22 cellular contexts compared by ENCODE assay signal in genomic region chr2:62151306-62151638, GRCh38. TPM values are rescaled to one million over a fixed set of nuclear protein-coding genes. Genes with fewer than 3 reads are reported as not detected.
DNase-seq lines count a peak whose midpoint lies in the region; ATAC-seq and TF ChIP-seq lines count a peak whose summit lies in the region.
"Had no signal": no experiment of that assay in that cellular context is flagged by ENCODE, and none has a peak within 500 bp of the region (broad histone marks: within the 10 kb centered on the region; RNA-seq: fewer than 3 reads in every experiment).

No MANE protein-coding gene starts in this region.

- peak overlapping the region; percentile 2 to 18 (median 11) for H3K27ac ChIP-seq in thyroid gland
- H3K27ac ChIP-seq: transverse colon had no signal

- no peaks in the 10 kb centered on the region for H3K36me3 ChIP-seq in thyroid gland
- H3K36me3 ChIP-seq: HAP-1, transverse colon had no signal

- 46 to 55% methylated on average over 4 of the region's 4 CpGs for WGBS in thyroid gland, 2 donors

- H3K27me3 ChIP-seq in thyroid gland, result no peaks in the 10 kb centered on the region
- H3K27me3 ChIP-seq: transverse colon had no signal

- DNase-seq in Right ventricle myocardium inferior (ENCODE audit: missing footprints), result no peak
- no peak for DNase-seq in cardiac septum (ENCODE audit: low spot score)
- DNase-seq in Right ventricle myocardium superior, result peak; percentile 55
- DNase-seq in midbrain (lab: John Stamatoyannopoulos, UW), result peak; percentile 3
- peak; percentile 23 to 28 for DNase-seq in thyroid gland
- no peak for DNase-seq in NCI-H146 treated with DMSO at 0.1 percent for 48 hours (lab: John Stamatoyannopoulos, UW; ENCODE audit: unreplicated experiment)
- DNase-seq in activated T-cell treated with anti-CD3 and anti-CD28 coated beads, Interleukin-2, amount 50 U/mL, for 1 hour, result no peak
- DNase-seq in NCI-H345 (lab: John Stamatoyannopoulos, UW), result no peak
- DNase-seq: activated B cell treated with CpG ODN at 0.5 μM for 24 hours; activated CD8-positive, alpha-beta memory T cell treated with anti-CD3 and anti-CD28 coated beads, Interleukin-2, amount 50 U/mL, for 4 hours; activated naive CD4-positive, alpha-beta T cell treated with anti-CD3 and anti-CD28 coated beads, Interleukin-2, amount 10 ng/mL, durations not matched to agents 7 days and 5 days; CD4-positive, CD25-positive, alpha-beta regulatory T cell; cortex of kidney; foreskin fibroblast; NCI-H1048; NCI-H1694 treated with DMSO at 0.1 percent for 48 hours; NCI-H524 treated with DMSO at 0.1 percent for 48 hours; NK-92 treated with Interleukin-12 subunit alpha and Interleukin-12 subunit beta, amount 100 ng/mL, for 24 hours; transverse colon had no signal

- H3K9me3 ChIP-seq in thyroid gland, result no peaks in the 10 kb centered on the region
- H3K9me3 ChIP-seq: transverse colon had no signal

- H3K4me3 ChIP-seq in thyroid gland (replicated peaks in 1 of 3), result no peak overlapping the region
- H3K4me3 ChIP-seq: HAP-1, transverse colon had no signal

- peaks cover 6% of the 10 kb centered on the region in 2 donors for H3K4me1 ChIP-seq in thyroid gland
- H3K4me1 ChIP-seq: HAP-1, transverse colon had no signal

- no peak for TF ChIP-seq POLR2A in thyroid gland (IDR thresholded peaks at IDR 0.05)

- TF ChIP-seq CTCF in thyroid gland (IDR thresholded peaks at IDR 0.05), result no peak

- ATAC-seq in Right ventricle myocardium inferior (peak; percentile 81), Right ventricle myocardium superior (ENCODE audit: poor library complexity) (peak; percentile 90)
- ATAC-seq: esophagus mucosa, PC-3 had no signal

- intact Hi-C loops in Right ventricle myocardium inferior (cut with DNase I), result loop anchor here (5.0 kb wide), 1 partner anchor 36 kb away; no protein-coding TSS in a partner anchor
- intact Hi-C loops in cardiac septum (cut with DNase I), result loop anchor here (5.0 kb wide), 1 partner anchor 36 kb away; no protein-coding TSS in a partner anchor
- intact Hi-C loops in Right ventricle myocardium superior (cut with DNase I), result no loop called here
- intact Hi-C loops in thyroid gland (cut with DNase I), result no loop called here

RNA-seq across cellular contexts. Expression of gene B3GNT2, which starts 44.6 kb away (rescaled TPM):
- total RNA-seq in Right ventricle myocardium inferior (14.9 TPM), cardiac septum (31.2 TPM), Right ventricle myocardium superior (14.6 TPM), thyroid gland (10 to 100 TPM; 18.9 to 37.1 (median 27.3) TPM)

Comparison
In these comparisons a context has a peak if more than half of its experiments do, and no peak if none do; other contexts are left out.
1. DNase-seq: peak in Right ventricle myocardium superior (single experiment), midbrain (single experiment) and thyroid gland (2 of 2); none in Right ventricle myocardium inferior (single experiment), cardiac septum (single experiment), NCI-H146 treated with DMSO at 0.1 percent for 48 hours (single experiment), activated T-cell treated with anti-CD3 and anti-CD28 coated beads, Interleukin-2, amount 50 U/mL, for 1 hour (single experiment) and NCI-H345 (single experiment).
2. intact Hi-C loops: an anchor here in Right ventricle myocardium inferior (5.0 kb wide) and cardiac septum (5.0 kb wide); none called in Right ventricle myocardium superior and thyroid gland.